In genomic region chr9:27924502-27924901, GRCh38 we compare ENCODE assay signal across 25 cellular contexts.
"Had no signal": no experiment of that assay in that cellular context is flagged by ENCODE, and none has a peak within 500 bp of the region (broad histone marks: within the 10 kb centered on the region; RNA-seq: fewer than 3 reads in every experiment).

No MANE protein-coding gene starts in this region.

- DNase-seq: activated B cell treated with CpG ODN at 0.5 μM for 24 hours; activated CD4-positive, alpha-beta T cell treated with anti-CD3 and anti-CD28 coated beads for 36 hours; activated CD8-positive, alpha-beta memory T cell treated with anti-CD3 and anti-CD28 coated beads, Interleukin-2, amount 10 ng/mL, durations not matched to agents 7 days and 5 days; activated CD8-positive, alpha-beta T cell treated with anti-CD3 and anti-CD28 coated beads, Interleukin-2, amount 10 ng/mL, durations not matched to agents 7 days and 5 days; activated naive CD4-positive, alpha-beta T cell treated with Interleukin-2 at 50 U/mL for 16 hours; activated T-cell treated with anti-CD3 and anti-CD28 coated beads, Interleukin-2, amount 50 U/mL, for 48 hours; anterior cingulate cortex; dorsolateral prefrontal cortex; effector memory CD4-positive, alpha-beta T cell; erythroblast; left colon; naive thymus-derived CD8-positive, alpha-beta T cell; right cardiac atrium; stimulated activated CD4-positive, alpha-beta T cell treated with anti-CD3 and anti-CD28 coated beads, Interleukin-4, amount 100 ng/mL, for 1 hour; T-helper 1 cell had no signal

- H3K27me3 ChIP-seq: gastroesophageal sphincter, hepatocyte, neural progenitor cell had no signal

- H3K4me1 ChIP-seq: gastroesophageal sphincter, neural progenitor cell had no signal

- H3K27ac Mint-ChIP-seq: activated B cell treated with CpG ODN at 0.5 μM for 24 hours; activated CD4-positive, alpha-beta T cell treated with anti-CD3 and anti-CD28 coated beads for 36 hours; activated CD8-positive, alpha-beta memory T cell treated with anti-CD3 and anti-CD28 coated beads, Interleukin-2, amount 10 ng/mL, durations not matched to agents 7 days and 5 days; activated CD8-positive, alpha-beta T cell treated with anti-CD3 and anti-CD28 coated beads, Interleukin-2, amount 10 ng/mL, durations not matched to agents 7 days and 5 days; activated naive CD8-positive, alpha-beta T cell; activated T-helper 2 cell treated with anti-CD3 and anti-CD28 coated beads, Interferon-gamma antibody, Interleukin-2, Interleukin-4, amounts not matched to agents 10 μg/mL and 5 μg/mL and 100 μg/mL, durations not matched to agents 14 hours and 24 hours and 36 hours; memory B cell; naive thymus-derived CD8-positive, alpha-beta T cell; neural progenitor cell; stimulated activated naive CD8-positive, alpha-beta T cell treated with anti-CD3 and anti-CD28 coated beads, Interleukin-15, Interleukin-2, amounts not matched to agents 100 ng/mL and 50 ng/mL, for 24 hours; T-helper 2 cell treated with Interferon-gamma antibody and Interleukin-4, amounts not matched to agents 5 μg/mL and 100 μg/mL, for 36 hours had no signal

- H3K27ac ChIP-seq: coronary artery, dorsolateral prefrontal cortex, gastroesophageal sphincter, hepatocyte, neural progenitor cell, thoracic aorta had no signal

- H3K4me1 Mint-ChIP-seq: activated B cell treated with CpG ODN at 0.5 μM for 24 hours; activated CD4-positive, alpha-beta T cell treated with anti-CD3 and anti-CD28 coated beads for 36 hours; activated CD8-positive, alpha-beta memory T cell treated with anti-CD3 and anti-CD28 coated beads, Interleukin-2, amount 10 ng/mL, durations not matched to agents 7 days and 5 days; memory B cell; naive thymus-derived CD8-positive, alpha-beta T cell had no signal

- H3K4me3 ChIP-seq: coronary artery, dorsolateral prefrontal cortex, gastroesophageal sphincter, hepatocyte, neural progenitor cell, thoracic aorta had no signal

- H3K36me3 ChIP-seq: gastroesophageal sphincter, neural progenitor cell, thoracic aorta had no signal

- H2AFZ ChIP-seq: hepatocyte, neural progenitor cell had no signal

- H3K4me2 ChIP-seq: hepatocyte, neural progenitor cell had no signal

- H3K79me2 ChIP-seq: hepatocyte had no signal

- ATAC-seq: activated CD4-positive, alpha-beta T cell treated with anti-CD3 and anti-CD28 coated beads for 36 hours; activated CD8-positive, alpha-beta memory T cell treated with anti-CD3 and anti-CD28 coated beads, Interleukin-2, amount 10 ng/mL, durations not matched to agents 7 days and 5 days; activated CD8-positive, alpha-beta T cell treated with anti-CD3 and anti-CD28 coated beads, Interleukin-2, amount 10 ng/mL, durations not matched to agents 7 days and 5 days; gastroesophageal sphincter; left colon; naive thymus-derived CD8-positive, alpha-beta T cell; right cardiac atrium had no signal

- H3K9ac ChIP-seq: neural progenitor cell had no signal

- H3K9me3 Mint-ChIP-seq: activated B cell treated with CpG ODN at 0.5 μM for 24 hours; activated T-helper 2 cell treated with anti-CD3 and anti-CD28 coated beads, Interferon-gamma antibody, Interleukin-2, Interleukin-4, amounts not matched to agents 10 μg/mL and 5 μg/mL and 100 μg/mL, durations not matched to agents 14 hours and 24 hours and 36 hours; memory B cell; neural progenitor cell; T-helper 2 cell treated with Interferon-gamma antibody and Interleukin-4, amounts not matched to agents 5 μg/mL and 100 μg/mL, for 36 hours had no signal

- H3K4me3 Mint-ChIP-seq: activated B cell treated with CpG ODN at 0.5 μM for 24 hours; activated CD4-positive, alpha-beta T cell treated with anti-CD3 and anti-CD28 coated beads for 36 hours; activated CD8-positive, alpha-beta memory T cell treated with anti-CD3 and anti-CD28 coated beads, Interleukin-2, amount 10 ng/mL, durations not matched to agents 7 days and 5 days; activated CD8-positive, alpha-beta T cell treated with anti-CD3 and anti-CD28 coated beads, Interleukin-2, amount 10 ng/mL, durations not matched to agents 7 days and 5 days; activated naive CD8-positive, alpha-beta T cell; memory B cell; naive thymus-derived CD8-positive, alpha-beta T cell; neural progenitor cell; stimulated activated naive CD8-positive, alpha-beta T cell treated with anti-CD3 and anti-CD28 coated beads, Interleukin-15, Interleukin-2, amounts not matched to agents 100 ng/mL and 50 ng/mL, for 24 hours; T-helper 2 cell treated with Interferon-gamma antibody and Interleukin-4, amounts not matched to agents 5 μg/mL and 100 μg/mL, for 36 hours had no signal

- H3K9me3 ChIP-seq: gastroesophageal sphincter, thoracic aorta had no signal

- H3K36me3 Mint-ChIP-seq: activated CD8-positive, alpha-beta memory T cell treated with anti-CD3 and anti-CD28 coated beads, Interleukin-2, amount 10 ng/mL, durations not matched to agents 7 days and 5 days; activated naive CD8-positive, alpha-beta T cell; memory B cell; naive thymus-derived CD8-positive, alpha-beta T cell; neural progenitor cell had no signal

- H3K27me3 Mint-ChIP-seq: activated B cell treated with CpG ODN at 0.5 μM for 24 hours; activated CD4-positive, alpha-beta T cell treated with anti-CD3 and anti-CD28 coated beads for 36 hours; activated CD8-positive, alpha-beta memory T cell treated with anti-CD3 and anti-CD28 coated beads, Interleukin-2, amount 10 ng/mL, durations not matched to agents 7 days and 5 days; memory B cell; naive thymus-derived CD8-positive, alpha-beta T cell; stimulated activated naive CD8-positive, alpha-beta T cell treated with anti-CD3 and anti-CD28 coated beads, Interleukin-15, Interleukin-2, amounts not matched to agents 100 ng/mL and 50 ng/mL, for 24 hours had no signal
